14 cellular contexts compared by ENCODE assay signal in genomic region chr13:29536853-29537252, GRCh38. TPM values are rescaled to one million over a fixed set of nuclear protein-coding genes. Genes with fewer than 3 reads are reported as not detected.
DNase-seq lines count a peak whose midpoint lies in the region; ATAC-seq and TF ChIP-seq lines count a peak whose summit lies in the region.
"Had no signal": no experiment of that assay in that cellular context is flagged by ENCODE, and none has a peak within 500 bp of the region (broad histone marks: within the 10 kb centered on the region; RNA-seq: fewer than 3 reads in every experiment).

No MANE protein-coding gene starts in this region.

- peaks cover 19% of the 10 kb centered on the region for H3K36me3 Mint-ChIP-seq in activated naive CD4-positive, alpha-beta T cell treated with anti-CD3 and anti-CD28 coated beads, Interleukin-2, amount 10 ng/mL, durations not matched to agents 7 days and 5 days
- peaks cover 35% of the 10 kb centered on the region for H3K36me3 Mint-ChIP-seq in HFFc6 (ENCODE audit: low read depth)
- peaks cover 37% of the 10 kb centered on the region for H3K36me3 Mint-ChIP-seq in WTC11

- peak overlapping the region; percentile 47 for H3K27ac Mint-ChIP-seq in activated naive CD4-positive, alpha-beta T cell treated with anti-CD3 and anti-CD28 coated beads, Interleukin-2, amount 10 ng/mL, durations not matched to agents 7 days and 5 days
- H3K27ac Mint-ChIP-seq in HFFc6 (peak overlapping the region; percentile 40), WTC11 (0 out of 2 replicates have a peak overlapping the region, but pooled peaks have one; percentile 19)

- H3K9me3 Mint-ChIP-seq in activated naive CD4-positive, alpha-beta T cell treated with anti-CD3 and anti-CD28 coated beads, Interleukin-2, amount 10 ng/mL, durations not matched to agents 7 days and 5 days, result no peaks in the 10 kb centered on the region
- H3K9me3 Mint-ChIP-seq in HFFc6, result no peaks in the 10 kb centered on the region
- no peaks in the 10 kb centered on the region for H3K9me3 Mint-ChIP-seq in WTC11
- H3K9me3 Mint-ChIP-seq: CD4-positive, alpha-beta memory T cell had no signal

- no peak for ATAC-seq in WTC11

- no peaks in the 10 kb centered on the region for H3K27me3 Mint-ChIP-seq in activated naive CD4-positive, alpha-beta T cell treated with anti-CD3 and anti-CD28 coated beads, Interleukin-2, amount 10 ng/mL, durations not matched to agents 7 days and 5 days
- H3K27me3 Mint-ChIP-seq in HFFc6 (ENCODE audit: insufficient read depth), result peaks cover 2% of the 10 kb centered on the region; the same call in 1 of the 2 replicates
- H3K27me3 Mint-ChIP-seq in WTC11 (ENCODE audit: low read depth), result no peaks in the 10 kb centered on the region
- H3K27me3 Mint-ChIP-seq: CD4-positive, alpha-beta memory T cell had no signal

- POLR2A ChIA-PET in WTC11 (lab: Charles Lee), result no interaction called here

- peaks cover 17% of the 10 kb centered on the region for H3K4me1 Mint-ChIP-seq in activated naive CD4-positive, alpha-beta T cell treated with anti-CD3 and anti-CD28 coated beads, Interleukin-2, amount 10 ng/mL, durations not matched to agents 7 days and 5 days
- H3K4me1 Mint-ChIP-seq in HFFc6 (ENCODE audit: low read depth) (peaks cover 52% of the 10 kb centered on the region), WTC11 (peaks cover 39% of the 10 kb centered on the region)

- H3K4me3 Mint-ChIP-seq in activated naive CD4-positive, alpha-beta T cell treated with anti-CD3 and anti-CD28 coated beads, Interleukin-2, amount 10 ng/mL, durations not matched to agents 7 days and 5 days, result no peak overlapping the region
- no peak overlapping the region for H3K4me3 Mint-ChIP-seq in HFFc6
- no peak overlapping the region for H3K4me3 Mint-ChIP-seq in WTC11
- H3K4me3 Mint-ChIP-seq: CD4-positive, alpha-beta memory T cell had no signal

- CTCF ChIA-PET in activated naive CD4-positive, alpha-beta T cell treated with anti-CD3 and anti-CD28 coated beads, Interleukin-2, amount 10 ng/mL, durations not matched to agents 7 days and 5 days (lab: Charles Lee), result no interaction called here
- CTCF ChIA-PET in WTC11 (lab: Charles Lee), result interaction anchor here (1.8 kb wide), 1 partner anchor 171 kb away, joined by 6 read pairs; no protein-coding TSS in a partner anchor

- no peak for TF ChIP-seq CTCF in HFFc6 (IDR thresholded peaks at IDR 0.05)
- no peak for TF ChIP-seq CTCF in WTC11 (IDR thresholded peaks at IDR 0.05)

- no peak for DNase-seq in activated naive CD4-positive, alpha-beta T cell treated with anti-CD3 and anti-CD28 coated beads, Interleukin-2, amount 10 ng/mL, durations not matched to agents 7 days and 5 days
- DNase-seq in activated naive CD4-positive, alpha-beta T cell treated with Interleukin-2 at 50 U/mL for 16 hours, result no peak
- no peak for DNase-seq in HFFc6
- DNase-seq in WTC11 (ENCODE audit: low spot score), result no peak
- DNase-seq in amniotic stem cell (lab: John Stamatoyannopoulos, UW), result no peak
- DNase-seq in COR-L47 (lab: John Stamatoyannopoulos, UW), result no peak
- DNase-seq: C1 segment of cervical spinal cord; Caco-2; CD4-positive, alpha-beta memory T cell; DMS153; DND-41; GM23248; H7; HCEC 1CT had no signal

TF ChIP-seq in WTC11, 78 proteins besides CTCF, POLR2A, EP300 and RAD21:
- no peak for TF ChIP-seq AFF4 (CRISPR knock-in tag; IDR thresholded peaks at IDR 0.05; ENCODE audit: borderline replicate concordance)

RNA-seq across cellular contexts. Expression of gene SLC7A1, which starts 58.6 kb away (rescaled TPM):
- 100 to 1,000 TPM; 134 to 174 (median 144) TPM for total RNA-seq in HFFc6 (2021; fragmentation: NEBNext Ultra II Directional; extraction: Animal tissue kit (Norgen Biotek cat#: 25700))
- total RNA-seq in WTC11 (2021), result 67.0 to 84.5 TPM (median 68.9 TPM) in 3 replicates
